20 cellular contexts compared by ENCODE assay signal in genomic region chr1:8639165-8639564, GRCh38.
"Had no signal": no experiment of that assay in that cellular context is flagged by ENCODE, and none has a peak within 500 bp of the region (broad histone marks: within the 10 kb centered on the region; RNA-seq: fewer than 3 reads in every experiment).

No MANE protein-coding gene starts in this region.

- H3K27ac ChIP-seq: colonic mucosa, esophagus muscularis mucosa, neural progenitor cell, thyroid gland, upper lobe of right lung, VCaP had no signal

- H3K4me1 ChIP-seq: colonic mucosa had no signal

- H3K4me3 ChIP-seq: colonic mucosa, esophagus muscularis mucosa, lung, neural progenitor cell, thyroid gland, upper lobe of right lung had no signal

- H3K27ac Mint-ChIP-seq: activated naive CD8-positive, alpha-beta T cell treated with anti-CD3 and anti-CD28 coated beads for 36 hours; neural progenitor cell; T-cell; T-helper 2 cell treated with Interferon-gamma antibody and Interleukin-4, amounts not matched to agents 5 μg/mL and 100 μg/mL, for 36 hours had no signal

- H3K9me3 Mint-ChIP-seq: activated naive CD8-positive, alpha-beta T cell treated with anti-CD3 and anti-CD28 coated beads for 36 hours; naive thymus-derived CD8-positive, alpha-beta T cell; neural progenitor cell; T-cell; T-helper 2 cell treated with Interferon-gamma antibody and Interleukin-4, amounts not matched to agents 5 μg/mL and 100 μg/mL, for 36 hours had no signal

- H3K27me3 ChIP-seq: colonic mucosa, esophagus muscularis mucosa, neural progenitor cell, thyroid gland, upper lobe of right lung had no signal

- H2AFZ ChIP-seq: neural progenitor cell had no signal

- H3K36me3 ChIP-seq: colonic mucosa, neural progenitor cell, thyroid gland, upper lobe of right lung had no signal

- H3K9ac ChIP-seq: neural progenitor cell had no signal

- H3K9me3 ChIP-seq: colonic mucosa, esophagus muscularis mucosa, thyroid gland, upper lobe of right lung had no signal

- H3K4me3 Mint-ChIP-seq: activated naive CD8-positive, alpha-beta T cell treated with anti-CD3 and anti-CD28 coated beads for 36 hours; naive thymus-derived CD8-positive, alpha-beta T cell; neural progenitor cell; T-cell; T-helper 2 cell treated with Interferon-gamma antibody and Interleukin-4, amounts not matched to agents 5 μg/mL and 100 μg/mL, for 36 hours had no signal

- H3K4me2 ChIP-seq: neural progenitor cell had no signal

- H3K27me3 Mint-ChIP-seq: activated naive CD8-positive, alpha-beta T cell treated with anti-CD3 and anti-CD28 coated beads for 36 hours; naive thymus-derived CD8-positive, alpha-beta T cell; T-cell had no signal

- ATAC-seq: left colon; naive thymus-derived CD8-positive, alpha-beta T cell; stimulated activated naive CD8-positive, alpha-beta T cell treated with anti-CD3 and anti-CD28 coated beads, Interleukin-15, Interleukin-2, amounts not matched to agents 100 U/mL and 50 U/mL, for 24 hours; T-cell; upper lobe of right lung had no signal

- DNase-seq: activated CD4-positive, alpha-beta T cell treated with anti-CD3 and anti-CD28 coated beads, Interleukin-2, amount 50 U/mL, for 1 hour; activated CD4-positive, CD25-positive, alpha-beta regulatory T cell treated with anti-CD3 and anti-CD28 coated beads, Interleukin-2, amount 50 U/mL, for 72 hours; activated naive CD8-positive, alpha-beta T cell treated with anti-CD3 and anti-CD28 coated beads for 36 hours; activated T-cell treated with anti-CD3 and anti-CD28 coated beads, Interleukin-2, amount 50 U/mL, for 1 hour; colonic mucosa; islet precursor cell; left colon; naive thymus-derived CD8-positive, alpha-beta T cell; retina; stimulated activated CD4-positive, alpha-beta T cell treated with anti-CD3 and anti-CD28 coated beads, Interleukin-12 subunit alpha, Interleukin-12 subunit beta, amount 100 ng/mL, for 4 hours; stimulated activated CD4-positive, alpha-beta T cell treated with anti-CD3 and anti-CD28 coated beads, Interleukin-4, amount 100 ng/mL, for 4 hours; stimulated activated naive CD8-positive, alpha-beta T cell treated with anti-CD3 and anti-CD28 coated beads, Interleukin-15, Interleukin-2, amounts not matched to agents 100 U/mL and 50 U/mL, for 24 hours; T-cell; thyroid gland; upper lobe of right lung had no signal
